8 cellular contexts compared by ENCODE assay signal in genomic region chr5:142432961-142433360, GRCh38.
A peak's percentile ranks its signal among the peaks of the same experiment; 100 is the strongest.
DNase-seq lines count a peak whose midpoint lies in the region; ATAC-seq, FAIRE-seq and TF ChIP-seq lines count a peak whose summit lies in the region.

No MANE protein-coding gene starts in this region.

- no peaks in the 10 kb centered on the region for H3K9me3 Mint-ChIP-seq in activated naive CD4-positive, alpha-beta T cell treated with anti-CD3 and anti-CD28 coated beads for 36 hours

- intact Hi-C loops in activated naive CD4-positive, alpha-beta T cell treated with anti-CD3 and anti-CD28 coated beads for 36 hours (cut with micrococcal nuclease), result loop anchor here (2.0 to 5.0 kb wide), 3 partner anchors 76 to 421 kb away; partner anchors contain the start of genes GNPDA1 and SPRY4

- H3F3A ChIP-seq in MM.1S (ENCODE audit: insufficient read depth, low read length), result no peaks in the 10 kb centered on the region

- TF ChIP-seq CTCF in MM.1S (IDR thresholded peaks at IDR 0.05; ENCODE audit: low read length), result no peak

- H3K27ac Mint-ChIP-seq in activated naive CD4-positive, alpha-beta T cell treated with anti-CD3 and anti-CD28 coated beads for 36 hours, result peak overlapping the region; percentile 34

- H3K27me3 ChIP-seq in MM.1S (replicated peaks; ENCODE audit: insufficient read depth, low read length), result no peaks in the 10 kb centered on the region

- H3K4me1 Mint-ChIP-seq in activated naive CD4-positive, alpha-beta T cell treated with anti-CD3 and anti-CD28 coated beads for 36 hours (ENCODE audit: low read depth), result peaks cover 26% of the 10 kb centered on the region

- no peaks in the 10 kb centered on the region for H3K4me1 ChIP-seq in MM.1S (ENCODE audit: low read length)

- H3K4me3 ChIP-seq in MM.1S (ENCODE audit: low read length), result no peak overlapping the region

- no peaks in the 10 kb centered on the region for H3K9me3 ChIP-seq in MM.1S (replicated peaks; ENCODE audit: insufficient read depth, low read length)

- H3K4me2 ChIP-seq in MM.1S (ENCODE audit: low read depth, low read length), result no peak overlapping the region

- no peak overlapping the region for H3K27ac ChIP-seq in MM.1S (ENCODE audit: low read length)

- ATAC-seq in GM21360 (IDR thresholded peaks at IDR 0.05; ENCODE audit: unreplicated experiment), result peak; percentile 37

- peak; percentile 77 for DNase-seq in NCI-H2196 (lab: John Stamatoyannopoulos, UW; ENCODE audit: unreplicated experiment)
- peak; percentile 58 for DNase-seq in activated naive CD4-positive, alpha-beta T cell treated with anti-CD3 and anti-CD28 coated beads for 36 hours
- DNase-seq in stimulated activated CD4-positive, alpha-beta T cell treated with anti-CD3 and anti-CD28 coated beads, Interleukin-4, amount 100 ng/mL, for 1 hour, result peak; percentile 14
- DNase-seq in midbrain (lab: John Stamatoyannopoulos, UW), result no peak
- no peak for DNase-seq in MM.1S
- DNase-seq in frontal cortex (ENCODE audit: low spot score in 2 of 2), result no peak
- DNase-seq in NCI-H748 (lab: John Stamatoyannopoulos, UW; ENCODE audit: unreplicated experiment), result no peak

- CTCF ChIA-PET in activated naive CD4-positive, alpha-beta T cell treated with anti-CD3 and anti-CD28 coated beads for 36 hours (lab: Charles Lee), result no interaction called here

- H3K79me2 ChIP-seq in MM.1S (ENCODE audit: low read length), result no peaks in the 10 kb centered on the region

- H3K9me2 ChIP-seq in MM.1S (replicated peaks; ENCODE audit: insufficient read depth, low read length), result no peaks in the 10 kb centered on the region

- no peak for FAIRE-seq in frontal cortex (lab: Jason Lieb, UNC)

- no peaks in the 10 kb centered on the region for H3K27me3 Mint-ChIP-seq in activated naive CD4-positive, alpha-beta T cell treated with anti-CD3 and anti-CD28 coated beads for 36 hours (ENCODE audit: low read depth)

- no peaks in the 10 kb centered on the region for H3K36me3 ChIP-seq in MM.1S (replicated peaks; ENCODE audit: insufficient read depth, low read length)

- H2AFZ ChIP-seq in MM.1S (ENCODE audit: low read length), result no peak overlapping the region

- no peaks in the 10 kb centered on the region for H3K36me3 Mint-ChIP-seq in activated naive CD4-positive, alpha-beta T cell treated with anti-CD3 and anti-CD28 coated beads for 36 hours (ENCODE audit: low read depth)

- H3K4me3 Mint-ChIP-seq in activated naive CD4-positive, alpha-beta T cell treated with anti-CD3 and anti-CD28 coated beads for 36 hours, result peak overlapping the region; percentile 5

- no peak overlapping the region for H3K9ac ChIP-seq in MM.1S (ENCODE audit: low read length)

- no peaks in the 10 kb centered on the region for H4K20me1 ChIP-seq in MM.1S (ENCODE audit: insufficient read depth, low read length)

Comparison
In these comparisons a context has a peak if more than half of its experiments do, and no peak if none do; other contexts are left out.
1. DNase-seq: peak in NCI-H2196 (single experiment), activated naive CD4-positive, alpha-beta T cell treated with anti-CD3 and anti-CD28 coated beads for 36 hours (single experiment) and stimulated activated CD4-positive, alpha-beta T cell treated with anti-CD3 and anti-CD28 coated beads, Interleukin-4, amount 100 ng/mL, for 1 hour (single experiment); none in midbrain (single experiment), MM.1S (single experiment), frontal cortex (0 of 2) and NCI-H748 (single experiment).